In the genomic region with DNA sequence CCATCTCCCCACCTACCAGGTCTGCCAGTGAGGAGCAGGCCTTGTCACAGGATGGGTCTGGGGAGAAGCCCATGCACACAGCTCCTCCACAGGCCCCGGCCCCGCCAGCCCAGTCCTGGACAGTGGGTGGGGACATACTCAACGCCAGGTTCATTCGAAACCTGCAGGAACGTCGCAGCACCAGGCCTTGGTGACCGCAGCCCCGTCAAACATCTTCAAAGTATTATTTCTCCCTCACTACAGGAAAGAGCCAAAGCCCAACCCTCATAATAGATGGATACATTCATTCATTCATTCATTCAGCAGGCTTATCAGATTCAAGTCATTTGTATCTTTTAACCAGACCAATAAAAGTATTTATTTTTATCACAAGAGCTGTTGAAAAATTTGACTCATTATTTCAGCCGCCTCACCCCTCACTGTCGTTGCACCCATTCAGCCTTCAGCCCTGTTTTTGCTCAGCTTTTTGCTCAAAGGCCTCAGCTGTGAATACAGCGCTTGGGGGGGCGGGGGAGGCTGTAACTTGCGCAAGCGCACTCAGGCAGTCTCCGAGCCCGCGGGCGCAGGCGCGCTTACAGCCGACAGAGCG, we compare ENCODE assay signal across 8 cellular contexts. TPM values are rescaled to one million over a fixed set of nuclear protein-coding genes. Genes with fewer than 3 reads are reported as not detected.
DNase-seq lines count a peak whose midpoint lies in the region; ATAC-seq and TF ChIP-seq lines count a peak whose summit lies in the region.

No MANE protein-coding gene starts in this region.

- peak overlapping the region; percentile 60; the same call in 1 of the 2 replicates for H3K9ac ChIP-seq in IMR-90 (ENCODE audit: low read depth, low read length)
- no peak overlapping the region for H3K9ac ChIP-seq in fibroblast of lung (ENCODE audit: insufficient read depth, low read length)

- DNase-seq in GM12864 (ENCODE audit: low read depth) (no peak), IMR-90 (no peak), activated T-cell treated with anti-CD3 and anti-CD28 coated beads for 4 hours (peak; percentile 88), fibroblast of lung (ENCODE audit: low read depth in 2 of 2) (no peak), neural crest cell (ENCODE audit: low read depth, low spot score) (no peak), transverse colon (peak; percentile 96), SHP77 treated with DMSO at 0.1 percent for 48 hours (lab: John Stamatoyannopoulos, UW) (no peak)

- no peak overlapping the region for H3K27ac Mint-ChIP-seq in neural crest cell (ENCODE audit: unreplicated experiment)

- peak overlapping the region in 1 of 2 experiments; percentile 53; a peak in 1 of 4 replicates for H4K8ac ChIP-seq in IMR-90 (ENCODE audit: low read depth in 2 of 2, low read length in 2 of 2)

- H3K27ac ChIP-seq in IMR-90 (ENCODE audit: insufficient read depth, low read length) (no peak overlapping the region), fibroblast of lung (ENCODE audit: insufficient read depth, low read length) (no peak overlapping the region), transverse colon (peak overlapping the region; percentile 93 to 98 (median 97))

- no peak overlapping the region for H2BK15ac ChIP-seq in IMR-90 (ENCODE audit: low read depth, low read length)

- no TSS peak for BruUV-seq in IMR-90 (replicated peaks; lab: Mats Ljungman, UMichigan)

- H2BK20ac ChIP-seq in IMR-90 (ENCODE audit: low read depth, low read length), result no peak overlapping the region

- H3K36me3 Mint-ChIP-seq in neural crest cell (ENCODE audit: low read depth), result peaks cover 2% of the 10 kb centered on the region

- no peak overlapping the region for H3K18ac ChIP-seq in IMR-90 (ENCODE audit: low read depth, low read length)

- H3K4me3 ChIP-seq in GM12864 (ENCODE audit: low read depth, low read length), result peak overlapping the region; percentile 21; the same call in 1 of the 2 replicates
- H3K4me3 ChIP-seq in IMR-90 (ENCODE audit: insufficient read depth, low read depth, low read length), result no peak overlapping the region
- peak overlapping the region; percentile 14 to 97 (median 67) for H3K4me3 ChIP-seq in fibroblast of lung (replicated peaks in 1 of 4; ENCODE audit: control extremely low read depth in 1 of 4, insufficient read depth in 1 of 4, low read depth in 3 of 4, low read length in 4 of 4)
- H3K4me3 ChIP-seq in transverse colon, result peak overlapping the region; percentile 56 to 93 (median 82)

- H3K9me1 ChIP-seq in IMR-90 (ENCODE audit: insufficient read depth, low read length), result no peaks in the 10 kb centered on the region; the same call in 1 of the 2 replicates

- no peaks in the 10 kb centered on the region for H3K27me3 Mint-ChIP-seq in neural crest cell (ENCODE audit: low read depth)

- CTCF ChIA-PET in IMR-90 (lab: Yijun Ruan, JAX), result no interaction called here

- H3K23ac ChIP-seq in IMR-90 (ENCODE audit: low read depth, low read length), result no peak overlapping the region

- H4K20me1 ChIP-seq in IMR-90 (ENCODE audit: insufficient read depth, low read length) (peaks cover 4% of the 10 kb centered on the region; the same call in 1 of the 2 replicates), fibroblast of lung (ENCODE audit: control insufficient read depth, extremely low read depth, insufficient read depth, low read length) (no peaks in the 10 kb centered on the region)

- in situ Hi-C loops in IMR-90 (cut with MboI; ENCODE audit: low sequenced_read_pairs) (no loop called here), transverse colon (cut with MboI; ENCODE audit: low pct_ligation_motif_present in 1 of 4, low pct_unique_long_range_greater_than_20kb in 1 of 4, low sequenced_read_pairs in 3 of 4) (no loop called here)

- no peaks in the 10 kb centered on the region for H3K9me3 Mint-ChIP-seq in neural crest cell

- peaks cover 21% of the 10 kb centered on the region for H3K4me1 Mint-ChIP-seq in neural crest cell

- H2AK9ac ChIP-seq in IMR-90 (replicated peaks; ENCODE audit: low read depth, low read length, poor library complexity), result peak overlapping the region; percentile 22

- H2AFZ ChIP-seq in IMR-90 (replicated peaks; ENCODE audit: low read length, poor library complexity) (peak overlapping the region; percentile 68), fibroblast of lung (ENCODE audit: low read length) (no peak overlapping the region)

- H3K27me3 ChIP-seq in IMR-90 (ENCODE audit: control insufficient read depth, insufficient read depth, low read length), result no peaks in the 10 kb centered on the region
- no peaks in the 10 kb centered on the region for H3K27me3 ChIP-seq in fibroblast of lung (ENCODE audit: control insufficient read depth, insufficient read depth, low read length)
- no peaks in the 10 kb centered on the region for H3K27me3 ChIP-seq in transverse colon

- H2BK5ac ChIP-seq in IMR-90 (ENCODE audit: low read depth, low read length, poor library complexity, severe bottlenecking), result no peak overlapping the region

- TF ChIP-seq CTCF in GM12864 (IDR thresholded peaks at IDR 0.05; ENCODE audit: low read depth, low read length, missing control alignments), result no peak
- no peak for TF ChIP-seq CTCF in IMR-90 (conservative IDR thresholded peaks at IDR 0.05; ENCODE audit: low read depth, low read length)
- TF ChIP-seq CTCF in fibroblast of lung (conservative IDR thresholded peaks at IDR 0.05 in 1 of 2, IDR thresholded peaks at IDR 0.05 in 1 of 2; ENCODE audit: low read depth in 1 of 2, low read length in 2 of 2), result no peak
- no peak for TF ChIP-seq CTCF in neural crest cell (conservative IDR thresholded peaks at IDR 0.05)
- TF ChIP-seq CTCF in transverse colon (IDR thresholded peaks at IDR 0.05), result no peak

- no peak for TF ChIP-seq RAD21 in IMR-90 (IDR thresholded peaks at IDR 0.05; ENCODE audit: low read length)

- no peak overlapping the region for H4K5ac ChIP-seq in IMR-90 (ENCODE audit: low read depth, low read length)

- no peak overlapping the region for H3K56ac ChIP-seq in IMR-90 (ENCODE audit: extremely low read depth, insufficient read depth, low read length)

- peaks cover 11% of the 10 kb centered on the region for H3K79me2 ChIP-seq in fibroblast of lung (ENCODE audit: control insufficient read depth, insufficient read depth, low read length)

- peak overlapping the region; percentile 66 for H3K4me2 ChIP-seq in IMR-90 (ENCODE audit: low read depth, low read length)
- H3K4me2 ChIP-seq in fibroblast of lung (ENCODE audit: extremely low read depth, insufficient read depth, low read length), result peak overlapping the region; percentile 75

- WGBS in IMR-90 (ENCODE audit: extremely low coverage in 2 of 2, insufficient read length in 1 of 2), 2 experiments, result 9% methylated on average over 13 of the region's 22 CpGs; no CpG with 5 or more reads in 1 of the 2 experiments
- WGBS in transverse colon (ENCODE audit: low coverage in 1 of 2), 2 donors, result 1 to 13% methylated on average over 13 to 22 of the region's 22 CpGs

- H4K91ac ChIP-seq in IMR-90 (ENCODE audit: insufficient read depth, low read depth, low read length), result no peak overlapping the region

- H2BK120ac ChIP-seq in IMR-90 (ENCODE audit: low read depth, low read length), result no peak overlapping the region

- dilution Hi-C loops in IMR-90 (cut with HindIII; ENCODE audit: low sequenced_read_pairs, unreplicated experiment), result no loop called here

- H3K9me3 ChIP-seq in IMR-90 (ENCODE audit: control insufficient read depth, insufficient read depth, low read length) (no peaks in the 10 kb centered on the region), fibroblast of lung (ENCODE audit: control insufficient read depth, insufficient read depth, low read depth, low read length) (no peaks in the 10 kb centered on the region), transverse colon (no peaks in the 10 kb centered on the region)

- H3K4me3 Mint-ChIP-seq in neural crest cell, result peak overlapping the region; percentile 94

- POLR2A ChIA-PET in IMR-90 (lab: Charles Lee; ENCODE audit: unreplicated experiment), result interaction anchor here (0.6 kb wide), 5 partner anchors 18 to 215 kb away, joined by 4 to 10 read pairs (median 8); no protein-coding TSS in a partner anchor

- ATAC-seq in IMR-90 (ENCODE audit: low read depth) (no peak), GM21515 (IDR thresholded peaks at IDR 0.05; ENCODE audit: unreplicated experiment) (no peak)

- H3K4ac ChIP-seq in IMR-90 (ENCODE audit: low read depth, low read length), result no peak overlapping the region

- intact Hi-C loops in IMR-90 (cut with micrococcal nuclease), result no loop called here
- intact Hi-C loops in transverse colon (cut with DNase I; ENCODE audit: low total_unique reads), result no loop called here

- no peak overlapping the region for H2AK5ac ChIP-seq in IMR-90 (ENCODE audit: low read depth, low read length)

- no peaks in the 10 kb centered on the region for H3K4me1 ChIP-seq in IMR-90 (ENCODE audit: control insufficient read depth, insufficient read depth, low read length)
- H3K4me1 ChIP-seq in fibroblast of lung (ENCODE audit: control insufficient read depth, extremely low read depth, insufficient read depth, low read length), result peaks cover 4% of the 10 kb centered on the region
- peaks cover 13 to 38% (median 25%) of the 10 kb centered on the region in 4 donors for H3K4me1 ChIP-seq in transverse colon

- H3K79me1 ChIP-seq in IMR-90 (ENCODE audit: low read depth in 1 of 2, low read length in 2 of 2), result peaks cover 14 to 40% of the 10 kb centered on the region in 2 experiments; a peak in 3 of 4 replicates

- no peak for TF ChIP-seq POLR2A in IMR-90 (IDR thresholded peaks at IDR 0.05; ENCODE audit: low read depth, low read length)
- TF ChIP-seq POLR2A in transverse colon (IDR thresholded peaks at IDR 0.05), result no peak

- H3K14ac ChIP-seq in IMR-90 (replicated peaks; ENCODE audit: low read depth, low read length), result no peak overlapping the region

- no peak for TF ChIP-seq EP300 in transverse colon (IDR thresholded peaks at IDR 0.05; ENCODE audit: low read depth)

- peaks cover 30% of the 10 kb centered on the region for H3K36me3 ChIP-seq in IMR-90 (ENCODE audit: control insufficient read depth, insufficient read depth, low read length)
- H3K36me3 ChIP-seq in fibroblast of lung (ENCODE audit: control insufficient read depth, insufficient read depth, low read length), result peaks cover 4% of the 10 kb centered on the region
- peaks cover 0 to 7% (median 3%) of the 10 kb centered on the region in 4 donors for H3K36me3 ChIP-seq in transverse colon

RNA-seq across cellular contexts. Expression of a gene that starts 0.4 kb away (rescaled TPM):
- total RNA-seq in IMR-90 (2012; rRNA removed), result 1.1 and 1.4 TPM in 2 replicates
- 11.7 and 12.8 TPM in 2 replicates for polyA plus RNA-seq in IMR-90 (2012; rRNA removed)
- 10.8 and 15.8 TPM in 2 replicates for polyA plus RNA-seq in IMR-90 (2012; cell fraction: cytosol; rRNA removed)
- polyA plus RNA-seq in IMR-90 (2012; cell fraction: nucleus; rRNA removed; ENCODE audit: low replicate concordance), result 30.4 and 39.8 TPM in 2 replicates
- total RNA-seq in fibroblast of lung, result 2.5 and 4.4 TPM in 2 replicates
- polyA plus RNA-seq in fibroblast of lung, result 3.6 and 6.3 TPM in 2 replicates
- 6.3 and 10.7 TPM in 2 replicates for polyA plus RNA-seq in fibroblast of lung (2012)
- 10.6 and 19.9 TPM in 2 replicates for polyA minus RNA-seq in fibroblast of lung (ENCODE audit: low replicate concordance)
- 15.4 and 17.4 TPM in 2 replicates for total RNA-seq in neural crest cell
- 100 to 1,000 TPM in 1 of 4 donors, 10 to 100 TPM in 3; 49.1 to 301 (median 63.5) TPM for total RNA-seq in transverse colon

RNA-seq across cellular contexts. Expression of a gene that starts 19.9 kb away (rescaled TPM):
- total RNA-seq in IMR-90 (2012; rRNA removed) (3.3 and 5.6 TPM in 2 replicates), fibroblast of lung (3.9 and 5.1 TPM in 2 replicates), neural crest cell (58.2 and 62.3 TPM in 2 replicates), transverse colon (100 to 1,000 TPM in 1 of 4 donors, 10 to 100 TPM in 3; 10.6 to 174 (median 22.2) TPM)
- polyA plus RNA-seq in IMR-90 (2012; rRNA removed) (13.2 and 15.5 TPM in 2 replicates), fibroblast of lung (6.8 and 8.8 TPM in 2 replicates)
- 7.6 and 8.7 TPM in 2 replicates for polyA plus RNA-seq in IMR-90 (2012; cell fraction: cytosol; rRNA removed)
- polyA plus RNA-seq in IMR-90 (2012; cell fraction: nucleus; rRNA removed; ENCODE audit: low replicate concordance), result 48.1 and 107 TPM in 2 replicates
- 5.4 and 8.1 TPM in 2 replicates for polyA plus RNA-seq in fibroblast of lung (2012)
- 7.6 and 11.5 TPM in 2 replicates for polyA minus RNA-seq in fibroblast of lung (ENCODE audit: low replicate concordance)

RNA-seq across cellular contexts. Expression of a gene that starts 26.3 kb away (rescaled TPM):
- total RNA-seq in IMR-90 (2012; rRNA removed) (43.9 and 48.4 TPM in 2 replicates), fibroblast of lung (33.1 and 34.8 TPM in 2 replicates), neural crest cell (30.3 and 31.3 TPM in 2 replicates), transverse colon (100 to 1,000 TPM in 1 of 4 donors, 10 to 100 TPM in 3; 37.8 to 144 (median 41.3) TPM)
- polyA plus RNA-seq in IMR-90 (2012; rRNA removed) (47.9 and 48.3 TPM in 2 replicates), fibroblast of lung (22.5 and 33.2 TPM in 2 replicates)
- polyA plus RNA-seq in IMR-90 (2012; cell fraction: cytosol; rRNA removed), result 31.6 and 38.3 TPM in 2 replicates
- 89.6 and 98.6 TPM in 2 replicates for polyA plus RNA-seq in IMR-90 (2012; cell fraction: nucleus; rRNA removed; ENCODE audit: low replicate concordance)
- polyA plus RNA-seq in fibroblast of lung (2012), result 27.0 and 29.2 TPM in 2 replicates
- 73.8 and 75.8 TPM in 2 replicates for polyA minus RNA-seq in fibroblast of lung (ENCODE audit: low replicate concordance)

RNA-seq across cellular contexts. Expression of a gene that starts 28.9 kb away (rescaled TPM):
- total RNA-seq in IMR-90 (2012; rRNA removed), result 71.7 and 82.3 TPM in 2 replicates
- polyA plus RNA-seq in IMR-90 (2012; rRNA removed), result 51.2 and 59.8 TPM in 2 replicates
- 39.5 and 39.8 TPM in 2 replicates for polyA plus RNA-seq in IMR-90 (2012; cell fraction: cytosol; rRNA removed)
- 11.0 and 12.8 TPM in 2 replicates for polyA plus RNA-seq in IMR-90 (2012; cell fraction: nucleus; rRNA removed; ENCODE audit: low replicate concordance)
- 76.8 and 85.5 TPM in 2 replicates for total RNA-seq in fibroblast of lung
- polyA plus RNA-seq in fibroblast of lung, result 53.1 and 79.5 TPM in 2 replicates
- polyA plus RNA-seq in fibroblast of lung (2012), result 43.1 and 62.7 TPM in 2 replicates
- 51.0 and 75.7 TPM in 2 replicates for polyA minus RNA-seq in fibroblast of lung (ENCODE audit: low replicate concordance)
- total RNA-seq in neural crest cell, result 36.7 and 39.3 TPM in 2 replicates
- 10 to 100 TPM in 3 of 4 donors, 1 to 10 TPM in 1; 6.0 to 61.9 (median 39.4) TPM for total RNA-seq in transverse colon

RNA-seq across cellular contexts. Expression of a gene that starts 29.5 kb away (rescaled TPM):
- total RNA-seq in IMR-90 (2012; rRNA removed), result 16.1 and 18.8 TPM in 2 replicates
- polyA plus RNA-seq in IMR-90 (2012; rRNA removed), result 21.2 TPM in 2 replicates
- 11.5 and 12.8 TPM in 2 replicates for polyA plus RNA-seq in IMR-90 (2012; cell fraction: cytosol; rRNA removed)
- 37.5 and 59.7 TPM in 2 replicates for polyA plus RNA-seq in IMR-90 (2012; cell fraction: nucleus; rRNA removed; ENCODE audit: low replicate concordance)
- total RNA-seq in fibroblast of lung, result 18.2 and 28.2 TPM in 2 replicates
- polyA plus RNA-seq in fibroblast of lung, result 25.2 and 35.5 TPM in 2 replicates
- 23.7 and 25.5 TPM in 2 replicates for polyA plus RNA-seq in fibroblast of lung (2012)
- polyA minus RNA-seq in fibroblast of lung (ENCODE audit: low replicate concordance), result 41.8 and 43.9 TPM in 2 replicates
- 138 and 145 TPM in 2 replicates for total RNA-seq in neural crest cell
- total RNA-seq in transverse colon, result 10 to 100 TPM; 35.5 to 62.5 (median 53.8) TPM

Comparison
In these comparisons a context has a peak if more than half of its experiments do, and no peak if none do; other contexts are left out.
1. DNase-seq: peak in activated T-cell treated with anti-CD3 and anti-CD28 coated beads for 4 hours (single experiment) and transverse colon (single experiment); none in GM12864 (single experiment), IMR-90 (single experiment), fibroblast of lung (0 of 2), neural crest cell (single experiment) and SHP77 treated with DMSO at 0.1 percent for 48 hours (single experiment).
2. H3K27ac ChIP-seq: peak in transverse colon (4 of 4); none in IMR-90 (single experiment) and fibroblast of lung (single experiment).